9 cellular contexts compared by ENCODE assay signal in the genomic region with DNA sequence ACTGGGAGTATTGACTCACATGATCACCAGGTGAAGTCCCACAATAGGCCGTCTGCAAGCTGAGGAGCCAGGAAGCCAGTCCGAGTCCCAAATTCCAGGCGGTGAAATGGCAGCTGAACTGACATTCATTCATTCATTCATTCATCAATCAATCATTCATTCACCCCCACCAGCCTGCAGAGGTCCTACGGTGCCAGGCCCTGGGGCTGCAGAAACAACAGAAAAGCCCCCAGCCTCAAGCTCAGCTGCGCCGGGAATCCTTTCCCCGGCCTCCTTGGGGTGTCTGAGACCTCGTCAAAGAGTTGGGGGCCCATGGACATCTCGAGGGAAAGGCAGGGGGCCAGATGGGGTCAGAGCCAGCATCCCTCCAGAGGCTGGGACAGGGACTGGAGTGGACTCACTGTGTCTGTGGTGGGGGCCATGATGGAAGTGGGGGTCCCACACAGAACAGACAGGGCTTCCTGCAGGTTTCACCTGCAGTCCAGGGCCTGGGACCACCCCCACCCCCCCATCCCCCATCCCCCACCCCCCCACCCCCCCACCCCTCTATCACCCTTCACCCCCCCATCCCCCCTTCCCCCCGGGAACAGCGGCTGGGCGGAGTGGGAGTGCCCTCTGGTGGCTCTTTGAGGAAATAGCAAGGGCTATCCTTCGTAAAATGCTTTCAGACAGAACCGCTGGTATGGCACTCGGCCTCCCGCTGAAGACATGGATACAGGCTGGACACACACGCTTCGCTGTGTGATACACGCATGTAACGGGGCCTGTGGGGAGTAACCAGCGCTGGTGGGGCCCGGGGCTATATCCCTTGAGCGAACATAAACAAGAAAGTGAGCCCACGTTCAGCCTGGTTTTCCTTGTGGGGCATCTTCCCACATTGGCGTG. TPM values are rescaled to one million over a fixed set of nuclear protein-coding genes. Genes with fewer than 3 reads are reported as not detected.
DNase-seq lines count a peak whose midpoint lies in the region; ATAC-seq lines count a peak whose summit lies in the region.
"Had no signal": no experiment of that assay in that cellular context is flagged by ENCODE, and none has a peak within 500 bp of the region (broad histone marks: within the 10 kb centered on the region; RNA-seq: fewer than 3 reads in every experiment).

No MANE protein-coding gene starts in this region.

- peaks cover 15% of the 10 kb centered on the region for H3K4me1 Mint-ChIP-seq in activated CD4-positive, alpha-beta T cell treated with anti-CD3 and anti-CD28 coated beads, Interleukin-2, amount 10 ng/mL, durations not matched to agents 24 days and 14 days
- H3K4me1 Mint-ChIP-seq in memory B cell, result peaks cover 4% of the 10 kb centered on the region

- no peak overlapping the region for H3K27ac Mint-ChIP-seq in activated CD4-positive, alpha-beta T cell treated with anti-CD3 and anti-CD28 coated beads, Interleukin-2, amount 10 ng/mL, durations not matched to agents 24 days and 14 days
- H3K27ac Mint-ChIP-seq in memory B cell, result no peak overlapping the region
- H3K27ac Mint-ChIP-seq: activated naive CD4-positive, alpha-beta T cell treated with anti-CD3 and anti-CD28 coated beads, Interleukin-2, amount 50 U/mL, for 24 hours had no signal

- DNase-seq in ELR (ENCODE audit: low read depth), result peak; percentile 71
- peak; percentile 10 for DNase-seq in MV-4-11 (lab: John Stamatoyannopoulos, UW)
- peak; percentile 83 for DNase-seq in activated CD4-positive, alpha-beta T cell treated with anti-CD3 and anti-CD28 coated beads, Interleukin-2, amount 10 ng/mL, durations not matched to agents 24 days and 14 days
- DNase-seq in dermis microvascular lymphatic vessel endothelial cell (ENCODE audit: low read depth in 2 of 2), result peak; percentile 16 to 44
- peak in 1 of 2 donors; percentile 46 for DNase-seq in memory B cell (ENCODE audit: low spot score in 2 of 2)
- DNase-seq in stimulated activated CD8-positive, alpha-beta memory T cell treated with anti-CD3 and anti-CD28 coated beads, Interleukin-4, amount 100 ng/mL, for 48 hours, result peak; percentile 63

- ATAC-seq in memory B cell (ENCODE audit: low read depth) (peak; percentile 66), GM19023 (IDR thresholded peaks at IDR 0.05; ENCODE audit: unreplicated experiment) (no peak), GM18867 (IDR thresholded peaks at IDR 0.05; ENCODE audit: unreplicated experiment) (no peak)

- no peaks in the 10 kb centered on the region for H3K9me3 Mint-ChIP-seq in activated CD4-positive, alpha-beta T cell treated with anti-CD3 and anti-CD28 coated beads, Interleukin-2, amount 10 ng/mL, durations not matched to agents 24 days and 14 days
- H3K9me3 Mint-ChIP-seq in memory B cell, result no peaks in the 10 kb centered on the region
- H3K9me3 Mint-ChIP-seq: activated naive CD4-positive, alpha-beta T cell treated with anti-CD3 and anti-CD28 coated beads, Interleukin-2, amount 50 U/mL, for 24 hours had no signal

- no peaks in the 10 kb centered on the region for H3K36me3 Mint-ChIP-seq in activated CD4-positive, alpha-beta T cell treated with anti-CD3 and anti-CD28 coated beads, Interleukin-2, amount 10 ng/mL, durations not matched to agents 24 days and 14 days (ENCODE audit: low read depth)
- H3K36me3 Mint-ChIP-seq in memory B cell, result no peaks in the 10 kb centered on the region
- H3K36me3 Mint-ChIP-seq: activated naive CD4-positive, alpha-beta T cell treated with anti-CD3 and anti-CD28 coated beads, Interleukin-2, amount 50 U/mL, for 24 hours had no signal

- no peaks in the 10 kb centered on the region for H3K27me3 Mint-ChIP-seq in activated CD4-positive, alpha-beta T cell treated with anti-CD3 and anti-CD28 coated beads, Interleukin-2, amount 10 ng/mL, durations not matched to agents 24 days and 14 days
- H3K27me3 Mint-ChIP-seq in memory B cell, result peaks cover 8% of the 10 kb centered on the region

- H3K4me3 Mint-ChIP-seq in activated CD4-positive, alpha-beta T cell treated with anti-CD3 and anti-CD28 coated beads, Interleukin-2, amount 10 ng/mL, durations not matched to agents 24 days and 14 days, result no peak overlapping the region
- H3K4me3 Mint-ChIP-seq in memory B cell, result no peak overlapping the region
- H3K4me3 Mint-ChIP-seq: activated naive CD4-positive, alpha-beta T cell treated with anti-CD3 and anti-CD28 coated beads, Interleukin-2, amount 50 U/mL, for 24 hours had no signal

- intact Hi-C loops in activated CD4-positive, alpha-beta T cell treated with anti-CD3 and anti-CD28 coated beads, Interleukin-2, amount 10 ng/mL, durations not matched to agents 24 days and 14 days (cut with micrococcal nuclease), result loop anchor here (1.0 to 5.0 kb wide), 2 partner anchors 118 to 604 kb away; no protein-coding TSS in a partner anchor

RNA-seq across cellular contexts. Expression of a gene that starts 8.5 kb away (rescaled TPM):
- 106 and 118 TPM in 2 replicates for total RNA-seq in activated CD4-positive, alpha-beta T cell treated with anti-CD3 and anti-CD28 coated beads, Interleukin-2, amount 10 ng/mL, durations not matched to agents 24 days and 14 days
- total RNA-seq in dermis microvascular lymphatic vessel endothelial cell, result 7.4 and 9.1 TPM in 2 replicates

Comparison
In these comparisons a context has a peak if more than half of its experiments do, and no peak if none do; other contexts are left out.
1. RNA of a gene that starts 8.5 kb away (total RNA-seq): 106 to 118 TPM in activated CD4-positive, alpha-beta T cell treated with anti-CD3 and anti-CD28 coated beads, Interleukin-2, amount 10 ng/mL, durations not matched to agents 24 days and 14 days; 7.4 to 9.1 TPM in dermis microvascular lymphatic vessel endothelial cell; every median in the first group is over 10 times any median in the second.